ENCODE assay signal across 1 cellular context in genomic region chr4:121728066-121728465, GRCh38.
TF ChIP-seq lines count a peak whose summit lies in the region.

No MANE protein-coding gene starts in this region.

TF ChIP-seq in SK-N-SH treated with all-trans-retinoic acid at 6 μM for 48 hours, 23 proteins besides CTCF, POLR2A, EP300 and RAD21 (continued from another document):
- no peak for TF ChIP-seq CSRNP3 (CRISPR knock-in tag; IDR thresholded peaks at IDR 0.05)
